8 cellular contexts compared by ENCODE assay signal in genomic region chr1:83508485-83509151, GRCh38.
A peak's percentile ranks its signal among the peaks of the same experiment; 100 is the strongest.
DNase-seq lines count a peak whose midpoint lies in the region; ATAC-seq and TF ChIP-seq lines count a peak whose summit lies in the region.

No MANE protein-coding gene starts in this region.

- H3K27ac ChIP-seq in breast epithelium: peak overlapping the region; percentile 28 to 40
- H3K27ac ChIP-seq in mammary epithelial cell (ENCODE audit: insufficient read depth, low read depth, low read length): no peak overlapping the region

- CTCF ChIA-PET in mammary epithelial cell (lab: Charles Lee; ENCODE audit: low non-redundant PET): no interaction called here

- H3K4me1 ChIP-seq in breast epithelium: no peaks in the 10 kb centered on the region
- no peaks in the 10 kb centered on the region for H3K4me1 ChIP-seq in mammary epithelial cell (ENCODE audit: insufficient read depth, low read length)

- no peak overlapping the region for H3K4me2 ChIP-seq in mammary epithelial cell (ENCODE audit: insufficient read depth, low read depth, low read length)

- H3K36me3 ChIP-seq in breast epithelium (no peaks in the 10 kb centered on the region), mammary epithelial cell (ENCODE audit: insufficient read depth, low read length) (no peaks in the 10 kb centered on the region)

- H4K20me1 ChIP-seq in mammary epithelial cell (ENCODE audit: insufficient read depth, low read length): no peaks in the 10 kb centered on the region

- H3K36me3 Mint-ChIP-seq in nephron progenitor cell (ENCODE audit: low read depth): no peaks in the 10 kb centered on the region

- no peak overlapping the region for H3K4me3 ChIP-seq in breast epithelium
- H3K4me3 ChIP-seq in mammary epithelial cell (replicated peaks in 1 of 3; ENCODE audit: insufficient read depth in 1 of 3, low read depth in 2 of 3, low read length in 3 of 3): no peak overlapping the region
- H3K4me3 ChIP-seq in fibroblast of pulmonary artery (replicated peaks; ENCODE audit: low read depth, low read length): no peak overlapping the region

- peaks cover 13% of the 10 kb centered on the region for H3K4me1 Mint-ChIP-seq in nephron progenitor cell

- DNase-seq in breast epithelium (ENCODE audit: low spot score in 2 of 2) (no peak), mammary epithelial cell (no peak), T-helper 22 cell (ENCODE audit: low read depth) (peak; percentile 28), fibroblast of pulmonary artery (ENCODE audit: low read depth) (peak; percentile 40), nephron progenitor cell (no peak), NCI-H510A (lab: John Stamatoyannopoulos, UW) (no peak)
- peak; percentile 33 for DNase-seq in stimulated activated CD4-positive, alpha-beta T cell treated with anti-CD3 and anti-CD28 coated beads, Interleukin-2, amount 100 ng/mL, for 4 hours (ENCODE audit: low read depth)

- H3K9me3 ChIP-seq in breast epithelium: no peaks in the 10 kb centered on the region
- H3K9me3 ChIP-seq in mammary epithelial cell (replicated peaks; ENCODE audit: insufficient read depth, low read length): no peaks in the 10 kb centered on the region

- no peaks in the 10 kb centered on the region for H3K27me3 ChIP-seq in breast epithelium
- H3K27me3 ChIP-seq in mammary epithelial cell (ENCODE audit: insufficient read depth, low read length): no peaks in the 10 kb centered on the region

- H2AFZ ChIP-seq in mammary epithelial cell (ENCODE audit: low read depth, low read length): no peak overlapping the region

- TF ChIP-seq CTCF in breast epithelium (IDR thresholded peaks at IDR 0.05) (no peak), mammary epithelial cell (conservative IDR thresholded peaks at IDR 0.05 in 1 of 2, IDR thresholded peaks at IDR 0.05 in 1 of 2; ENCODE audit: extremely low read depth in 1 of 2, insufficient read depth in 1 of 2, low read depth in 1 of 2, low read length in 2 of 2) (no peak), fibroblast of pulmonary artery (IDR thresholded peaks at IDR 0.05; ENCODE audit: low read length, missing control alignments) (no peak), nephron progenitor cell (IDR thresholded peaks at IDR 0.05) (no peak)

- no peak for TF ChIP-seq POLR2A in breast epithelium (IDR thresholded peaks at IDR 0.05)

- no peak overlapping the region for H3K9ac ChIP-seq in mammary epithelial cell (ENCODE audit: insufficient read depth, low read length)

- 34% methylated on average over 3 of the region's 3 CpGs for WGBS in mammary epithelial cell (ENCODE audit: low coverage, missing lambda C conversion rate)

- intact Hi-C loops in breast epithelium (cut with DNase I; ENCODE audit: low total_unique reads): no loop called here
- intact Hi-C loops in mammary epithelial cell (cut with micrococcal nuclease): no loop called here

- H3K27me3 Mint-ChIP-seq in nephron progenitor cell (ENCODE audit: low read depth, poor library complexity): peaks cover 3% of the 10 kb centered on the region

- no peak overlapping the region for H3K27ac Mint-ChIP-seq in nephron progenitor cell

- no peak overlapping the region for H3K4me3 Mint-ChIP-seq in nephron progenitor cell

- BruUV-seq in mammary epithelial cell (replicated peaks; lab: Mats Ljungman, UMichigan): no TSS peak

- ATAC-seq in HG02943 (IDR thresholded peaks at IDR 0.05; ENCODE audit: low read depth, unreplicated experiment): peak; percentile 95

- in situ Hi-C loops in mammary epithelial cell (cut with MboI; ENCODE audit: low sequenced_read_pairs in 2 of 2): no loop called here

- H3K79me2 ChIP-seq in mammary epithelial cell (ENCODE audit: insufficient read depth, low read length): no peaks in the 10 kb centered on the region

- no peaks in the 10 kb centered on the region for H3K9me3 Mint-ChIP-seq in nephron progenitor cell

- dilution Hi-C loops in mammary epithelial cell (cut with HindIII; ENCODE audit: low sequenced_read_pairs): no loop called here

Comparison
In these comparisons a context has a peak if more than half of its experiments do, and no peak if none do; other contexts are left out.
1. DNase-seq: peak in T-helper 22 cell (single experiment), fibroblast of pulmonary artery (single experiment) and stimulated activated CD4-positive, alpha-beta T cell treated with anti-CD3 and anti-CD28 coated beads, Interleukin-2, amount 100 ng/mL, for 4 hours (single experiment); none in breast epithelium (0 of 2), mammary epithelial cell (single experiment), nephron progenitor cell (single experiment) and NCI-H510A (single experiment).